In genomic region chr11:16193897-16194381, GRCh38 we compare ENCODE assay signal across 1 cellular context.
TF ChIP-seq lines count a peak whose summit lies in the region.

No MANE protein-coding gene starts in this region.

TF ChIP-seq in HepG2, 621 proteins besides CTCF, POLR2A, EP300 and RAD21:
- TF ChIP-seq, protein P1, sequence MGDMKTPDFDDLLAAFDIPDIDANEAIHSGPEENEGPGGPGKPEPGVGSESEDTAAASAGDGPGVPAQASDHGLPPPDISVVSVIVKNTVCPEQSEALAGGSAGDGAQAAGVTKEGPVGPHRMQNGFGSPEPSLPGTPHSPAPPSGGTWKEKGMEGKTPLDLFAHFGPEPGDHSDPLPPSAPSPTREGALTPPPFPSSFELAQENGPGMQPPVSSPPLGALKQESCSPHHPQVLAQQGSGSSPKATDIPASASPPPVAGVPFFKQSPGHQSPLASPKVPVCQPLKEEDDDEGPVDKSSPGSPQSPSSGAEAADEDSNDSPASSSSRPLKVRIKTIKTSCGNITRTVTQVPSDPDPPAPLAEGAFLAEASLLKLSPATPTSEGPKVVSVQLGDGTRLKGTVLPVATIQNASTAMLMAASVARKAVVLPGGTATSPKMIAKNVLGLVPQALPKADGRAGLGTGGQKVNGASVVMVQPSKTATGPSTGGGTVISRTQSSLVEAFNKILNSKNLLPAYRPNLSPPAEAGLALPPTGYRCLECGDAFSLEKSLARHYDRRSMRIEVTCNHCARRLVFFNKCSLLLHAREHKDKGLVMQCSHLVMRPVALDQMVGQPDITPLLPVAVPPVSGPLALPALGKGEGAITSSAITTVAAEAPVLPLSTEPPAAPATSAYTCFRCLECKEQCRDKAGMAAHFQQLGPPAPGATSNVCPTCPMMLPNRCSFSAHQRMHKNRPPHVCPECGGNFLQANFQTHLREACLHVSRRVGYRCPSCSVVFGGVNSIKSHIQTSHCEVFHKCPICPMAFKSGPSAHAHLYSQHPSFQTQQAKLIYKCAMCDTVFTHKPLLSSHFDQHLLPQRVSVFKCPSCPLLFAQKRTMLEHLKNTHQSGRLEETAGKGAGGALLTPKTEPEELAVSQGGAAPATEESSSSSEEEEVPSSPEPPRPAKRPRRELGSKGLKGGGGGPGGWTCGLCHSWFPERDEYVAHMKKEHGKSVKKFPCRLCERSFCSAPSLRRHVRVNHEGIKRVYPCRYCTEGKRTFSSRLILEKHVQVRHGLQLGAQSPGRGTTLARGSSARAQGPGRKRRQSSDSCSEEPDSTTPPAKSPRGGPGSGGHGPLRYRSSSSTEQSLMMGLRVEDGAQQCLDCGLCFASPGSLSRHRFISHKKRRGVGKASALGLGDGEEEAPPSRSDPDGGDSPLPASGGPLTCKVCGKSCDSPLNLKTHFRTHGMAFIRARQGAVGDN (CRISPR knock-in tag; IDR thresholded peaks at IDR 0.05): no peak
- TF ChIP-seq TRIM24 (CRISPR knock-in tag; IDR thresholded peaks at IDR 0.05) (no peak), HOXA9 (CRISPR knock-in tag; IDR thresholded peaks at IDR 0.05; ENCODE audit: borderline replicate concordance) (no peak), ZUFSP (CRISPR knock-in tag; IDR thresholded peaks at IDR 0.05; ENCODE audit: borderline replicate concordance) (no peak), ISX (CRISPR knock-in tag; conservative IDR thresholded peaks at IDR 0.05) (no peak), CBX2 (IDR thresholded peaks at IDR 0.05; ENCODE audit: low read depth, low read length) (no peak), CBX2 (CRISPR knock-in tag; IDR thresholded peaks at IDR 0.05; ENCODE audit: low read depth) (no peak), SOX5 (CRISPR knock-in tag; IDR thresholded peaks at IDR 0.05; ENCODE audit: borderline replicate concordance) (peak; percentile 63; the same call in 1 of the 2 replicates), SOX6 (IDR thresholded peaks at IDR 0.05) (no peak), SOX6 (CRISPR knock-in tag; IDR thresholded peaks at IDR 0.05) (peak; percentile 66; the same call in 1 of the 2 replicates), RXRA (CRISPR knock-in tag; IDR thresholded peaks at IDR 0.05) (no peak), ELF3 (CRISPR knock-in tag; IDR thresholded peaks at IDR 0.05) (no peak), REST (IDR thresholded peaks at IDR 0.05; ENCODE audit: borderline replicate concordance in 1 of 2, low read depth in 1 of 2, low read length in 2 of 2) (no peak), ZBTB3 (CRISPR knock-in tag; IDR thresholded peaks at IDR 0.05; ENCODE audit: borderline replicate concordance, low read depth) (no peak), ATF6 (CRISPR knock-in tag; conservative IDR thresholded peaks at IDR 0.05) (no peak), ZNF879 (CRISPR knock-in tag; IDR thresholded peaks at IDR 0.05) (no peak), SOX13 (IDR thresholded peaks at IDR 0.05) (no peak; the same call in 1 of the 2 replicates), SOX13 (CRISPR knock-in tag; conservative IDR thresholded peaks at IDR 0.05 in 1 of 2, IDR thresholded peaks at IDR 0.05 in 1 of 2) (peak in 1 of 2 experiments; percentile 83; a peak in 2 of 4 replicates)
- TF ChIP-seq, protein P2, sequence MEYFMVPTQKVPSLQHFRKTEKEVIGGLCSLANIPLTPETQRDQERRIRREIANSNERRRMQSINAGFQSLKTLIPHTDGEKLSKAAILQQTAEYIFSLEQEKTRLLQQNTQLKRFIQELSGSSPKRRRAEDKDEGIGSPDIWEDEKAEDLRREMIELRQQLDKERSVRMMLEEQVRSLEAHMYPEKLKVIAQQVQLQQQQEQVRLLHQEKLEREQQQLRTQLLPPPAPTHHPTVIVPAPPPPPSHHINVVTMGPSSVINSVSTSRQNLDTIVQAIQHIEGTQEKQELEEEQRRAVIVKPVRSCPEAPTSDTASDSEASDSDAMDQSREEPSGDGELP (IDR thresholded peaks at IDR 0.05; ENCODE audit: borderline replicate concordance, low read depth): peak; percentile 36; the same call in 1 of the 2 replicates
